1 cellular context compared by ENCODE assay signal in genomic region chr20:44073675-44074071, GRCh38.
TF ChIP-seq lines count a peak whose summit lies in the region.

No MANE protein-coding gene starts in this region.

TF ChIP-seq in GM12878, 131 proteins besides CTCF, POLR2A, EP300 and RAD21:
- TF ChIP-seq CREB1 (IDR thresholded peaks at IDR 0.05; ENCODE audit: low read depth) (no peak), SUPT20H (IDR thresholded peaks at IDR 0.05; ENCODE audit: borderline replicate concordance, control insufficient read depth, low read depth, low read length) (no peak), BHLHE40 (IDR thresholded peaks at IDR 0.05; ENCODE audit: borderline replicate concordance in 1 of 2, low read depth in 2 of 2, low read length in 1 of 2) (no peak), IRF4 (IDR thresholded peaks at IDR 0.05; ENCODE audit: low read depth, low read length) (no peak), ZBED1 (IDR thresholded peaks at IDR 0.05; ENCODE audit: borderline replicate concordance) (no peak), SP1 (IDR thresholded peaks at IDR 0.05; ENCODE audit: low read depth, low read length) (no peak)
